In genomic region chr19:1373534-1374249, GRCh38 we compare ENCODE assay signal across 1 cellular context.
TF ChIP-seq lines count a peak whose summit lies in the region.

No MANE protein-coding gene starts in this region.

TF ChIP-seq in GM23338, 12 proteins besides CTCF, POLR2A, EP300 and RAD21 (continued from another document):
- TF ChIP-seq ZNF462 (CRISPR knock-in tag; IDR thresholded peaks at IDR 0.05) (no peak), ETS1 (IDR thresholded peaks at IDR 0.05) (no peak)
